In genomic region chr19:14059093-14059480, GRCh38 we compare ENCODE assay signal across 1 cellular context.
TF ChIP-seq lines count a peak whose summit lies in the region.

No MANE protein-coding gene starts in this region.

TF ChIP-seq in GM12878, 131 proteins besides CTCF, POLR2A, EP300 and RAD21:
- 0 out of 2 replicates have a peak, but pooled peaks have one; percentile 30 for TF ChIP-seq YY1 (IDR thresholded peaks at IDR 0.05; ENCODE audit: low read depth, low read length)
- TF ChIP-seq FOXM1 (IDR thresholded peaks at IDR 0.05; ENCODE audit: low read depth, low read length) = no peak
